Comparison of ENCODE assay signal across 1 cellular context in the genomic region with DNA sequence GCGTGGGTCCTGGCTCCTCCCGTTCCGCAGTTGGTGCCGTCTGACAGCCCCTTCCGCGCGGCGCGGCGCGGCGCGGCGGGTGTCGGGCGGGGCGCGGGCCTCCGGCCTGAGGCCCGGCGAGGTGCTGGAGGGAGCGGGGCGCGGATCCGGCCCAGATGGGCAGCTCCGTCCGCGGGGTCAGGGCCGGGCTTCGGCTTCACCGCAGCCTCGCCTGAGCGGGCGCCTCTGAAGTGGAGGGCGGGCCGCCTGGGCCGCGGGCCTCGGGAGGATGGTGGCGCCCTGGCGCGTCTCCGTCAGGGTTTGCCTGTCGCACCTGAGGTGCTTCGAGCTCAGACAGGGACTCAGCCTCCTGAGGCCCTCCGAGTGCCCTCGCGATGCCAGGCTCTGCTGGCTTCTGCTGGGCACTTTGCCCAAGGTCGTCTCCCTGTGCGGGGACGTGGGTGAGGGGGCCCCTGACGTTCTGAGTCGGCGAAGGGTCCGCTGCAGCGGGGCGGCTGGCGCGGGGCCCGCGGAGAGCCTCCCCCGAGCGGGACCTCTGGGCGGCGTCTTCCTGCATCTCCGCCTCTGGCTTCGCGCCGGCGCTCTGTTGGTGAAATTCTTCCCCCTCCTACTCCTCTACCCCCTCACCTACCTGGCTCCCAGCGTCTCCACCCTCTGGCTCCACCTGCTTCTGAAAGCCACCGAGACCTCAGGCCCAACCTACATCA.
TF ChIP-seq lines count a peak whose summit lies in the region.

No MANE protein-coding gene starts in this region.

TF ChIP-seq in WTC11, 78 proteins besides CTCF, POLR2A, EP300 and RAD21 (continued from another document):
- no peak for TF ChIP-seq ZNF532 (CRISPR knock-in tag; IDR thresholded peaks at IDR 0.05; ENCODE audit: borderline replicate concordance)
